Comparison of ENCODE assay signal across 14 cellular contexts in genomic region chr14:92960706-92961566, GRCh38. TPM values are rescaled to one million over a fixed set of nuclear protein-coding genes. Genes with fewer than 3 reads are reported as not detected.
DNase-seq lines count a peak whose midpoint lies in the region; ATAC-seq and TF ChIP-seq lines count a peak whose summit lies in the region.
"Had no signal": no experiment of that assay in that cellular context is flagged by ENCODE, and none has a peak within 500 bp of the region (broad histone marks: within the 10 kb centered on the region; RNA-seq: fewer than 3 reads in every experiment).

No MANE protein-coding gene starts in this region.

- no peaks in the 10 kb centered on the region for H3K9me3 ChIP-seq in right atrium auricular region
- H3K9me3 ChIP-seq: upper lobe of left lung had no signal

- H3K36me3 ChIP-seq in ACC112 (ENCODE audit: insufficient read depth, low read length) (no peaks in the 10 kb centered on the region), right atrium auricular region (peaks cover 38% of the 10 kb centered on the region)

- CTCF ChIA-PET in activated naive CD4-positive, alpha-beta T cell treated with anti-CD3 and anti-CD28 coated beads, Interleukin-2, amount 10 ng/mL, durations not matched to agents 7 days and 5 days (lab: Charles Lee), result no interaction called here

- no peaks in the 10 kb centered on the region for H3K36me3 Mint-ChIP-seq in activated naive CD4-positive, alpha-beta T cell treated with anti-CD3 and anti-CD28 coated beads, Interleukin-2, amount 10 ng/mL, durations not matched to agents 7 days and 5 days
- H3K36me3 Mint-ChIP-seq in stimulated activated effector memory CD8-positive, alpha-beta T cell treated with anti-CD3 and anti-CD28 coated beads, Interleukin-12 subunit alpha, Interleukin-12 subunit beta, amount 100 ng/mL, for 72 hours, result peaks cover 26% of the 10 kb centered on the region

- no peaks in the 10 kb centered on the region for H3K27me3 ChIP-seq in ACC112 (ENCODE audit: insufficient read depth, low read length)
- H3K27me3 ChIP-seq in right atrium auricular region, result no peaks in the 10 kb centered on the region
- H3K27me3 ChIP-seq: upper lobe of left lung had no signal

- no peak overlapping the region for H2AFZ ChIP-seq in ACC112 (ENCODE audit: low read length, unreplicated experiment)

- ATAC-seq in stimulated activated effector memory CD8-positive, alpha-beta T cell treated with anti-CD3 and anti-CD28 coated beads, Interleukin-12 subunit alpha, Interleukin-12 subunit beta, amount 100 ng/mL, for 72 hours, result no peak

- no peak for TF ChIP-seq CTCF in right atrium auricular region (IDR thresholded peaks at IDR 0.05)
- no peak for TF ChIP-seq CTCF in GM20000 (IDR thresholded peaks at IDR 0.05; ENCODE audit: extremely low read depth, missing control alignments)

- peak overlapping the region; percentile 26; the same call in 1 of the 2 replicates for H3K27ac ChIP-seq in ACC112 (ENCODE audit: low read depth, low read length)
- peak overlapping the region; percentile 64 to 72 for H3K27ac ChIP-seq in right atrium auricular region
- H3K27ac ChIP-seq: upper lobe of left lung had no signal

- peak; percentile 46 for DNase-seq in HT-29 (ENCODE audit: low spot score)
- peak; percentile 18 for DNase-seq in amniotic epithelial cell (ENCODE audit: low read depth)
- no peak for DNase-seq in right atrium auricular region (ENCODE audit: low spot score)
- no peak for DNase-seq in activated naive CD4-positive, alpha-beta T cell treated with anti-CD3 and anti-CD28 coated beads, Interleukin-2, amount 10 ng/mL, durations not matched to agents 7 days and 5 days
- no peak for DNase-seq in activated CD4-positive, alpha-beta T cell treated with anti-CD3 and anti-CD28 coated beads for 4 hours
- DNase-seq in stimulated activated effector memory CD8-positive, alpha-beta T cell treated with anti-CD3 and anti-CD28 coated beads, Interleukin-12 subunit alpha, Interleukin-12 subunit beta, amount 100 ng/mL, for 72 hours (ENCODE audit: low spot score in 2 of 2), result no peak
- DNase-seq in GM20000 (ENCODE audit: low spot score), result no peak
- DNase-seq: naive B cell, NCI-H2029 treated with DMSO at 0.1 percent for 48 hours had no signal

- no peaks in the 10 kb centered on the region for H3K27me3 Mint-ChIP-seq in activated naive CD4-positive, alpha-beta T cell treated with anti-CD3 and anti-CD28 coated beads, Interleukin-2, amount 10 ng/mL, durations not matched to agents 7 days and 5 days
- H3K27me3 Mint-ChIP-seq: IgD-negative memory B cell, naive B cell had no signal

- no peaks in the 10 kb centered on the region for H3K79me2 ChIP-seq in ACC112 (ENCODE audit: control insufficient read depth, insufficient read depth, low read length, unreplicated experiment)

- no peaks in the 10 kb centered on the region for H3K4me1 Mint-ChIP-seq in activated naive CD4-positive, alpha-beta T cell treated with anti-CD3 and anti-CD28 coated beads, Interleukin-2, amount 10 ng/mL, durations not matched to agents 7 days and 5 days
- peaks cover 6% of the 10 kb centered on the region for H3K4me1 Mint-ChIP-seq in stimulated activated effector memory CD8-positive, alpha-beta T cell treated with anti-CD3 and anti-CD28 coated beads, Interleukin-12 subunit alpha, Interleukin-12 subunit beta, amount 100 ng/mL, for 72 hours

- no peak overlapping the region for H3K4me3 Mint-ChIP-seq in activated naive CD4-positive, alpha-beta T cell treated with anti-CD3 and anti-CD28 coated beads, Interleukin-2, amount 10 ng/mL, durations not matched to agents 7 days and 5 days
- H3K4me3 Mint-ChIP-seq in stimulated activated effector memory CD8-positive, alpha-beta T cell treated with anti-CD3 and anti-CD28 coated beads, Interleukin-12 subunit alpha, Interleukin-12 subunit beta, amount 100 ng/mL, for 72 hours, result no peak overlapping the region
- H3K4me3 Mint-ChIP-seq: IgD-negative memory B cell had no signal

- H3K9me3 Mint-ChIP-seq in activated naive CD4-positive, alpha-beta T cell treated with anti-CD3 and anti-CD28 coated beads, Interleukin-2, amount 10 ng/mL, durations not matched to agents 7 days and 5 days, result no peaks in the 10 kb centered on the region
- no peaks in the 10 kb centered on the region for H3K9me3 Mint-ChIP-seq in stimulated activated effector memory CD8-positive, alpha-beta T cell treated with anti-CD3 and anti-CD28 coated beads, Interleukin-12 subunit alpha, Interleukin-12 subunit beta, amount 100 ng/mL, for 72 hours
- H3K9me3 Mint-ChIP-seq: IgD-negative memory B cell, naive B cell had no signal

- H3K4me1 ChIP-seq in ACC112 (ENCODE audit: control insufficient read depth, insufficient read depth, low read length, unreplicated experiment) (peaks cover 30% of the 10 kb centered on the region), right atrium auricular region (peaks cover 0 to 34% of the 10 kb centered on the region in 2 donors)

- H3K4me3 ChIP-seq in ACC112 (ENCODE audit: low read depth, low read length), result no peak overlapping the region
- H3K4me3 ChIP-seq in right atrium auricular region, result no peak overlapping the region
- H3K4me3 ChIP-seq: skin epidermis, upper lobe of left lung had no signal

- no peak overlapping the region for H3K27ac Mint-ChIP-seq in activated naive CD4-positive, alpha-beta T cell treated with anti-CD3 and anti-CD28 coated beads, Interleukin-2, amount 10 ng/mL, durations not matched to agents 7 days and 5 days
- H3K27ac Mint-ChIP-seq in stimulated activated effector memory CD8-positive, alpha-beta T cell treated with anti-CD3 and anti-CD28 coated beads, Interleukin-12 subunit alpha, Interleukin-12 subunit beta, amount 100 ng/mL, for 72 hours, result no peak overlapping the region
- H3K27ac Mint-ChIP-seq: IgD-negative memory B cell, naive B cell had no signal

RNA-seq across cellular contexts. Expression of gene CHGA, which starts 38.0 kb away (rescaled TPM):
- not detected in 2 replicates for total RNA-seq in HT-29 (2014; rRNA removed; shearing (Covaris generic))
- total RNA-seq in right atrium auricular region, result not detected
- total RNA-seq: aorta had no signal

Comparison
In these comparisons a context has a peak if more than half of its experiments do, and no peak if none do; other contexts are left out.
1. DNase-seq: peak in HT-29 (single experiment) and amniotic epithelial cell (single experiment); none in right atrium auricular region (single experiment), activated naive CD4-positive, alpha-beta T cell treated with anti-CD3 and anti-CD28 coated beads, Interleukin-2, amount 10 ng/mL, durations not matched to agents 7 days and 5 days (single experiment), activated CD4-positive, alpha-beta T cell treated with anti-CD3 and anti-CD28 coated beads for 4 hours (0 of 2), stimulated activated effector memory CD8-positive, alpha-beta T cell treated with anti-CD3 and anti-CD28 coated beads, Interleukin-12 subunit alpha, Interleukin-12 subunit beta, amount 100 ng/mL, for 72 hours (0 of 2) and GM20000 (single experiment).